In the genomic region with DNA sequence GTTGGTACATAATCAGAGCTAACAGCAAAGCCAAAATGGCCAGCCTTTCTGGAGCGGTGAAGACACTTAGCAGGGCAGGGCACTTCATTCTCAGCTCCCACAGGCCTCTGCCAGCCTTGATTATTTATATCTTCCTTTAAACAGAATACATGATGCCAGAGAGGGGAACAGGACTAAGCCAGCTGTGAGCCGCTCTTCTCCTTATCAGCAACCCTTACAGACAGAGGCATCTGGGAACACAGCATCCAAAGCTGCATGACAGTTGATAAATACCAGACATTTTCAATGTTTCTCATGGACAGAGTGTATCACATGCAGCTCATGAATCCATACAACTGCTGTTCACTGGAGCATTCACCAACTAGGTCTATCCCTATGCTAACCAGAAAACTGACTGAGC, we compare ENCODE assay signal across 2 cellular contexts.
TF ChIP-seq lines count a peak whose summit lies in the region.

No MANE protein-coding gene starts in this region.

TF ChIP-seq in liver, 16 proteins besides CTCF, POLR2A, EP300 and RAD21:
- peak; percentile 10 for TF ChIP-seq NR2F2 (IDR thresholded peaks at IDR 0.05)
- TF ChIP-seq, protein P1, sequence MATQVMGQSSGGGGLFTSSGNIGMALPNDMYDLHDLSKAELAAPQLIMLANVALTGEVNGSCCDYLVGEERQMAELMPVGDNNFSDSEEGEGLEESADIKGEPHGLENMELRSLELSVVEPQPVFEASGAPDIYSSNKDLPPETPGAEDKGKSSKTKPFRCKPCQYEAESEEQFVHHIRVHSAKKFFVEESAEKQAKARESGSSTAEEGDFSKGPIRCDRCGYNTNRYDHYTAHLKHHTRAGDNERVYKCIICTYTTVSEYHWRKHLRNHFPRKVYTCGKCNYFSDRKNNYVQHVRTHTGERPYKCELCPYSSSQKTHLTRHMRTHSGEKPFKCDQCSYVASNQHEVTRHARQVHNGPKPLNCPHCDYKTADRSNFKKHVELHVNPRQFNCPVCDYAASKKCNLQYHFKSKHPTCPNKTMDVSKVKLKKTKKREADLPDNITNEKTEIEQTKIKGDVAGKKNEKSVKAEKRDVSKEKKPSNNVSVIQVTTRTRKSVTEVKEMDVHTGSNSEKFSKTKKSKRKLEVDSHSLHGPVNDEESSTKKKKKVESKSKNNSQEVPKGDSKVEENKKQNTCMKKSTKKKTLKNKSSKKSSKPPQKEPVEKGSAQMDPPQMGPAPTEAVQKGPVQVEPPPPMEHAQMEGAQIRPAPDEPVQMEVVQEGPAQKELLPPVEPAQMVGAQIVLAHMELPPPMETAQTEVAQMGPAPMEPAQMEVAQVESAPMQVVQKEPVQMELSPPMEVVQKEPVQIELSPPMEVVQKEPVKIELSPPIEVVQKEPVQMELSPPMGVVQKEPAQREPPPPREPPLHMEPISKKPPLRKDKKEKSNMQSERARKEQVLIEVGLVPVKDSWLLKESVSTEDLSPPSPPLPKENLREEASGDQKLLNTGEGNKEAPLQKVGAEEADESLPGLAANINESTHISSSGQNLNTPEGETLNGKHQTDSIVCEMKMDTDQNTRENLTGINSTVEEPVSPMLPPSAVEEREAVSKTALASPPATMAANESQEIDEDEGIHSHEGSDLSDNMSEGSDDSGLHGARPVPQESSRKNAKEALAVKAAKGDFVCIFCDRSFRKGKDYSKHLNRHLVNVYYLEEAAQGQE (IDR thresholded peaks at IDR 0.05), result no peak

TF ChIP-seq in HepG2, 621 proteins besides CTCF, POLR2A, EP300 and RAD21:
- no peak for TF ChIP-seq DMAP1 (CRISPR knock-in tag; IDR thresholded peaks at IDR 0.05)
- TF ChIP-seq NRL (CRISPR knock-in tag; IDR thresholded peaks at IDR 0.05; ENCODE audit: borderline replicate concordance), result no peak
- no peak for TF ChIP-seq PTBP1 (IDR thresholded peaks at IDR 0.05; ENCODE audit: low read depth, low read length, poor library complexity, severe bottlenecking)
- TF ChIP-seq, protein P2, sequence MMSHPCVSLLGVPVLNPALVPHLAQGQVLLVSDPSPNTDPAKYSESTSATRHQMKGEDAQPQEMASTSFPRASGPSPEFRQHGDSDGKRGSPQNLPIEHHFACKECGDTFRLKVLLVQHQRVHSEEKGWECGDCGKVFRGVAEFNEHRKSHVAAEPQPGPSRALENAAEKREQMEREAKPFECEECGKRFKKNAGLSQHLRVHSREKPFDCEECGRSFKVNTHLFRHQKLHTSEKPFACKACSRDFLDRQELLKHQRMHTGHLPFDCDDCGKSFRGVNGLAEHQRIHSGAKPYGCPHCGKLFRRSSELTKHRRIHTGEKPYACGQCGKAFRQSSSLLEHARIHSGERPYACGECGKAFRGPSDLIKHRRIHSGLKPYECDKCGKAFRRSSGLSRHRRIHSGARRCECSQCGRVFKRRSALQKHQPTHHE (CRISPR knock-in tag; IDR thresholded peaks at IDR 0.05; ENCODE audit: borderline replicate concordance), result no peak
- no peak for TF ChIP-seq ZNF766 (CRISPR knock-in tag; IDR thresholded peaks at IDR 0.05; ENCODE audit: borderline replicate concordance)
- TF ChIP-seq, protein P3, sequence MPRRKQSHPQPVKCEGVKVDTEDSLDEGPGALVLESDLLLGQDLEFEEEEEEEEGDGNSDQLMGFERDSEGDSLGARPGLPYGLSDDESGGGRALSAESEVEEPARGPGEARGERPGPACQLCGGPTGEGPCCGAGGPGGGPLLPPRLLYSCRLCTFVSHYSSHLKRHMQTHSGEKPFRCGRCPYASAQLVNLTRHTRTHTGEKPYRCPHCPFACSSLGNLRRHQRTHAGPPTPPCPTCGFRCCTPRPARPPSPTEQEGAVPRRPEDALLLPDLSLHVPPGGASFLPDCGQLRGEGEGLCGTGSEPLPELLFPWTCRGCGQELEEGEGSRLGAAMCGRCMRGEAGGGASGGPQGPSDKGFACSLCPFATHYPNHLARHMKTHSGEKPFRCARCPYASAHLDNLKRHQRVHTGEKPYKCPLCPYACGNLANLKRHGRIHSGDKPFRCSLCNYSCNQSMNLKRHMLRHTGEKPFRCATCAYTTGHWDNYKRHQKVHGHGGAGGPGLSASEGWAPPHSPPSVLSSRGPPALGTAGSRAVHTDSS (CRISPR knock-in tag; conservative IDR thresholded peaks at IDR 0.05), result no peak
- TF ChIP-seq, protein P4, sequence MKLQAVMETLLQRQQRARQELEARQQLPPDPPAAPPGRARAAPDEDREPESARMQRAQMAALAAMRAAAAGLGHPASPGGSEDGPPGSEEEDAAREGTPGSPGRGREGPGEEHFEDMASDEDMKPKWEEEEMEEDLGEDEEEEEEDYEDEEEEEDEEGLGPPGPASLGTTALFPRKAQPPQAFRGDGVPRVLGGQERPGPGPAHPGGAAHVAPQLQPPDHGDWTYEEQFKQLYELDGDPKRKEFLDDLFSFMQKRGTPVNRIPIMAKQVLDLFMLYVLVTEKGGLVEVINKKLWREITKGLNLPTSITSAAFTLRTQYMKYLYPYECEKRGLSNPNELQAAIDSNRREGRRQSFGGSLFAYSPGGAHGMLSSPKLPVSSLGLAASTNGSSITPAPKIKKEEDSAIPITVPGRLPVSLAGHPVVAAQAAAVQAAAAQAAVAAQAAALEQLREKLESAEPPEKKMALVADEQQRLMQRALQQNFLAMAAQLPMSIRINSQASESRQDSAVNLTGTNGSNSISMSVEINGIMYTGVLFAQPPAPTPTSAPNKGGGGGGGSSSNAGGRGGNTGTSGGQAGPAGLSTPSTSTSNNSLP (IDR thresholded peaks at IDR 0.05; ENCODE audit: low read depth, low read length), result no peak
- TF ChIP-seq GTF3A (CRISPR knock-in tag; conservative IDR thresholded peaks at IDR 0.05), result no peak
- TF ChIP-seq, protein P5, sequence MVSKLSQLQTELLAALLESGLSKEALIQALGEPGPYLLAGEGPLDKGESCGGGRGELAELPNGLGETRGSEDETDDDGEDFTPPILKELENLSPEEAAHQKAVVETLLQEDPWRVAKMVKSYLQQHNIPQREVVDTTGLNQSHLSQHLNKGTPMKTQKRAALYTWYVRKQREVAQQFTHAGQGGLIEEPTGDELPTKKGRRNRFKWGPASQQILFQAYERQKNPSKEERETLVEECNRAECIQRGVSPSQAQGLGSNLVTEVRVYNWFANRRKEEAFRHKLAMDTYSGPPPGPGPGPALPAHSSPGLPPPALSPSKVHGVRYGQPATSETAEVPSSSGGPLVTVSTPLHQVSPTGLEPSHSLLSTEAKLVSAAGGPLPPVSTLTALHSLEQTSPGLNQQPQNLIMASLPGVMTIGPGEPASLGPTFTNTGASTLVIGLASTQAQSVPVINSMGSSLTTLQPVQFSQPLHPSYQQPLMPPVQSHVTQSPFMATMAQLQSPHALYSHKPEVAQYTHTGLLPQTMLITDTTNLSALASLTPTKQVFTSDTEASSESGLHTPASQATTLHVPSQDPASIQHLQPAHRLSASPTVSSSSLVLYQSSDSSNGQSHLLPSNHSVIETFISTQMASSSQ (IDR thresholded peaks at IDR 0.05; ENCODE audit: low read depth), result no peak
- TF ChIP-seq, protein P5 (CRISPR knock-in tag; IDR thresholded peaks at IDR 0.05; ENCODE audit: borderline replicate concordance), result no peak
- no peak for TF ChIP-seq ZFY (CRISPR knock-in tag; IDR thresholded peaks at IDR 0.05)
- TF ChIP-seq NONO (IDR thresholded peaks at IDR 0.05), result no peak
- TF ChIP-seq NONO (CRISPR knock-in tag; conservative IDR thresholded peaks at IDR 0.05), result no peak
- TF ChIP-seq TMF1 (CRISPR knock-in tag; IDR thresholded peaks at IDR 0.05; ENCODE audit: low read depth), result no peak
- TF ChIP-seq, protein P6, sequence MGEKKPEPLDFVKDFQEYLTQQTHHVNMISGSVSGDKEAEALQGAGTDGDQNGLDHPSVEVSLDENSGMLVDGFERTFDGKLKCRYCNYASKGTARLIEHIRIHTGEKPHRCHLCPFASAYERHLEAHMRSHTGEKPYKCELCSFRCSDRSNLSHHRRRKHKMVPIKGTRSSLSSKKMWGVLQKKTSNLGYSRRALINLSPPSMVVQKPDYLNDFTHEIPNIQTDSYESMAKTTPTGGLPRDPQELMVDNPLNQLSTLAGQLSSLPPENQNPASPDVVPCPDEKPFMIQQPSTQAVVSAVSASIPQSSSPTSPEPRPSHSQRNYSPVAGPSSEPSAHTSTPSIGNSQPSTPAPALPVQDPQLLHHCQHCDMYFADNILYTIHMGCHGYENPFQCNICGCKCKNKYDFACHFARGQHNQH (CRISPR knock-in tag; IDR thresholded peaks at IDR 0.05), result no peak
- no peak for TF ChIP-seq ZMAT3 (CRISPR knock-in tag; conservative IDR thresholded peaks at IDR 0.05)
- no peak for TF ChIP-seq SMC3 (IDR thresholded peaks at IDR 0.05; ENCODE audit: low read length)
- TF ChIP-seq ZFAT (CRISPR knock-in tag; conservative IDR thresholded peaks at IDR 0.05), result no peak
- TF ChIP-seq ZNF781 (CRISPR knock-in tag; IDR thresholded peaks at IDR 0.05; ENCODE audit: borderline replicate concordance, not compliant biosample characterization), result no peak
- TF ChIP-seq, protein P7, sequence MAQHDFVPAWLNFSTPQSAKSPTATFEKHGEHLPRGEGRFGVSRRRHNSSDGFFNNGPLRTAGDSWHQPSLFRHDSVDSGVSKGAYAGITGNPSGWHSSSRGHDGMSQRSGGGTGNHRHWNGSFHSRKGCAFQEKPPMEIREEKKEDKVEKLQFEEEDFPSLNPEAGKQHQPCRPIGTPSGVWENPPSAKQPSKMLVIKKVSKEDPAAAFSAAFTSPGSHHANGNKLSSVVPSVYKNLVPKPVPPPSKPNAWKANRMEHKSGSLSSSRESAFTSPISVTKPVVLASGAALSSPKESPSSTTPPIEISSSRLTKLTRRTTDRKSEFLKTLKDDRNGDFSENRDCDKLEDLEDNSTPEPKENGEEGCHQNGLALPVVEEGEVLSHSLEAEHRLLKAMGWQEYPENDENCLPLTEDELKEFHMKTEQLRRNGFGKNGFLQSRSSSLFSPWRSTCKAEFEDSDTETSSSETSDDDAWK (CRISPR knock-in tag; IDR thresholded peaks at IDR 0.05), result no peak
